ENCODE assay signal across 24 cellular contexts in genomic region chr6:112770341-112770740, GRCh38.
A peak's percentile ranks its signal among the peaks of the same experiment; 100 is the strongest.
DNase-seq lines count a peak whose midpoint lies in the region; ATAC-seq and TF ChIP-seq lines count a peak whose summit lies in the region.
"Had no signal": no experiment of that assay in that cellular context is flagged by ENCODE, and none has a peak within 500 bp of the region (broad histone marks: within the 10 kb centered on the region; RNA-seq: fewer than 3 reads in every experiment).

No MANE protein-coding gene starts in this region.

- CTCF ChIA-PET in PC-9 (lab: Charles Lee): interaction anchor here (0.6 kb wide), 1 partner anchor 395 kb away, joined by 4 read pairs; no protein-coding TSS in a partner anchor

- peaks cover 18% of the 10 kb centered on the region for H3K9me3 ChIP-seq in PC-9 (ENCODE audit: insufficient read depth, low read depth)
- H3K9me3 ChIP-seq: Caco-2 had no signal

- H3K36me3 ChIP-seq in PC-9 (ENCODE audit: low read depth): no peaks in the 10 kb centered on the region

- POLR2A ChIA-PET in PC-9 (lab: Charles Lee; ENCODE audit: unreplicated experiment): no interaction called here

- no peaks in the 10 kb centered on the region for H3K79me2 ChIP-seq in PC-9 (ENCODE audit: low read depth)

- H3K4me1 ChIP-seq in PC-9 (replicated peaks; ENCODE audit: insufficient read depth) (no peaks in the 10 kb centered on the region), foreskin keratinocyte (no peaks in the 10 kb centered on the region)
- H3K4me1 ChIP-seq: Caco-2 had no signal

- H3K27me3 ChIP-seq in PC-9 (ENCODE audit: insufficient read depth, low read depth) (no peaks in the 10 kb centered on the region), foreskin keratinocyte (no peaks in the 10 kb centered on the region)

- H2AFZ ChIP-seq in PC-9: 0 out of 2 replicates have a peak overlapping the region, but pooled peaks have one; percentile 18

- H3K27ac ChIP-seq in PC-9: no peak overlapping the region
- H3K27ac ChIP-seq in foreskin keratinocyte: no peak overlapping the region
- H3K27ac ChIP-seq: RWPE1, SK-N-MC had no signal

- H3K4me2 ChIP-seq in PC-9: no peak overlapping the region

- ATAC-seq in foreskin keratinocyte: no peak
- ATAC-seq: HepG2, K562, Panc1 had no signal

- H3F3A ChIP-seq in PC-9 (ENCODE audit: insufficient read depth, low read depth): no peaks in the 10 kb centered on the region

- H3K4me3 ChIP-seq in PC-9: no peak overlapping the region
- H3K4me3 ChIP-seq: K562, SK-N-MC had no signal

- H4K20me1 ChIP-seq in PC-9 (ENCODE audit: insufficient read depth): no peaks in the 10 kb centered on the region

- 0 out of 2 replicates have a peak, but pooled peaks cover 4% of the 10 kb centered on the region for H3K9me2 ChIP-seq in PC-9 (ENCODE audit: insufficient read depth)

- TF ChIP-seq CTCF in PC-9 (conservative IDR thresholded peaks at IDR 0.05): no peak
- TF ChIP-seq CTCF in foreskin keratinocyte (conservative IDR thresholded peaks at IDR 0.05): no peak

- DNase-seq in NCI-H748 (lab: John Stamatoyannopoulos, UW; ENCODE audit: unreplicated experiment) (peak; percentile 30), NCI-H748 treated with DMSO at 0.1 percent for 48 hours (lab: John Stamatoyannopoulos, UW) (no peak), PC-9 (no peak), kidney glomerular epithelial cell (lab: John Stamatoyannopoulos, UW) (peak; percentile 84), renal cortical epithelial cell (ENCODE audit: low read depth) (peak; percentile 53), foreskin keratinocyte (no peak), activated T-cell treated with anti-CD3 and anti-CD28 coated beads for 4 hours (no peak)
- DNase-seq: C1 segment of cervical spinal cord; Caco-2; CD4-positive, alpha-beta memory T cell; DMS79 treated with DMSO at 0.1 percent for 48 hours; Kasumi-1; MV-4-11; NCI-H1105; NCI-H1694 treated with DMSO at 0.1 percent for 48 hours; NCI-H2081; NCI-H345; NCI-H524 treated with DMSO at 0.1 percent for 48 hours; SIG-M5 had no signal

- intact Hi-C loops in PC-9 (cut with micrococcal nuclease; ENCODE audit: unreplicated experiment): no loop called here

- BruUV-seq in PC-9 (replicated peaks; lab: Mats Ljungman, UMichigan): no TSS peak

Comparison
In these comparisons a context has a peak if more than half of its experiments do, and no peak if none do; other contexts are left out.
1. DNase-seq: peak in NCI-H748 (single experiment), kidney glomerular epithelial cell (single experiment) and renal cortical epithelial cell (single experiment); none in NCI-H748 treated with DMSO at 0.1 percent for 48 hours (single experiment), PC-9 (0 of 2), foreskin keratinocyte (0 of 2) and activated T-cell treated with anti-CD3 and anti-CD28 coated beads for 4 hours (single experiment).